8 cellular contexts compared by ENCODE assay signal in the genomic region with DNA sequence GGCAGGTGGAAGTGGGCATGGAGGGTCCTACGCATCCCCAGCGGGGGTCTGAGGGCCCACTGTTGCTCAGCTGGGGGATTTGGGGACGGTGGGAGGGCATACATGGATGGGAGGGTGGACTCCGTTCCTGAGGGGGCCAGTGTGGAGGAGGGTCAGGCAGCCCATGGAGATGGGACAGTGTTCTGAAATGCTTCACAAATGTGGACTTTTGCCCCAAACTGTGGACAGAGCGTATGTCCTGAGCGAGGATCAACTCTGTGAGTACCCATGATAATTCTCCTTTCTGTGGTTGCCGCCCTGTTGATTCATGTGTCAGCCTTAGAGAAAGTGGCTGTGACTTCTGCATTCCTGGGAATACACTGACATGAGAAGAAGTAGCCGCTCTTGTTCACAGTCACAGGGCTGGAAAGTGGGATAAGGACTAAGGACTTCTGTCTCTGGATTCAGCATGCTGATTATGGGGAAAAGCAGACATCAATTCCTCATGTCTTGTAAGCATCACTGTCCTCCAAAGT. TPM values are rescaled to one million over a fixed set of nuclear protein-coding genes. Genes with fewer than 3 reads are reported as not detected.
A peak's percentile ranks its signal among the peaks of the same experiment; 100 is the strongest.
DNase-seq lines count a peak whose midpoint lies in the region; ATAC-seq and TF ChIP-seq lines count a peak whose summit lies in the region.

No MANE protein-coding gene starts in this region.

- peaks cover 0 to 10% (median 0%) of the 10 kb centered on the region in 4 donors for H3K36me3 ChIP-seq in sigmoid colon

- WGBS in sigmoid colon, 2 donors = 66 to 72% methylated on average over 8 of the region's 8 CpGs

- H3K4me3 Mint-ChIP-seq in T-cell = peak overlapping the region in 2 of 3 donors; percentile 81 to 86

- peaks cover 33% of the 10 kb centered on the region for H3K36me3 Mint-ChIP-seq in T-cell

- H3K4me3 ChIP-seq in fibroblast of the aortic adventitia (ENCODE audit: low read depth, low read length) (peak overlapping the region; percentile 33), sigmoid colon (peak overlapping the region in 2 of 4 donors; percentile 3 to 5)

- H3K9me3 Mint-ChIP-seq in T-cell = peaks cover 0 to 4% (median 0%) of the 10 kb centered on the region in 3 donors

- intact Hi-C loops in sigmoid colon (cut with DNase I) = no loop called here

- TF ChIP-seq EP300 in sigmoid colon (IDR thresholded peaks at IDR 0.05) = no peak

- no peak for TF ChIP-seq POLR2A in sigmoid colon (IDR thresholded peaks at IDR 0.05)

- peak overlapping the region; percentile 57 to 71 (median 68) for H3K27ac ChIP-seq in sigmoid colon

- ATAC-seq in T-cell (replicated peaks in 1 of 4) (no peak), GM18909 (IDR thresholded peaks at IDR 0.05; ENCODE audit: poor library complexity, unreplicated experiment) (no peak)

- TF ChIP-seq CTCF in fibroblast of the aortic adventitia (IDR thresholded peaks at IDR 0.05; ENCODE audit: insufficient read depth, low read length) (no peak), sigmoid colon (IDR thresholded peaks at IDR 0.05) (no peak)

- CTCF ChIA-PET in T-cell (lab: Charles Lee) = interaction anchor here (0.6 to 0.7 kb wide), 2 partner anchors 31 to 149 kb away, joined by 3 to 8 read pairs; no protein-coding TSS in a partner anchor

- peaks cover 0 to 62% (median 49%) of the 10 kb centered on the region in 4 donors for H3K4me1 ChIP-seq in sigmoid colon

- no peaks in the 10 kb centered on the region for H3K27me3 Mint-ChIP-seq in T-cell

- H3K27me3 ChIP-seq in sigmoid colon = no peaks in the 10 kb centered on the region

- POLR2A ChIA-PET in T-cell (lab: Charles Lee) = no interaction called here

- DNase-seq in Daoy (ENCODE audit: low read depth) (peak; percentile 58), T-cell (no peak), fibroblast of the aortic adventitia (ENCODE audit: low read depth) (no peak), sigmoid colon (no peak), nucleus accumbens (lab: John Stamatoyannopoulos, UW) (no peak), NOMO-1 (lab: John Stamatoyannopoulos, UW; ENCODE audit: unreplicated experiment in 2 of 2) (no peak)
- DNase-seq in activated CD4-positive, alpha-beta T cell treated with anti-CD3 and anti-CD28 coated beads for 1 hour = no peak

- peaks cover 8 to 63% (median 58%) of the 10 kb centered on the region in 3 donors for H3K4me1 Mint-ChIP-seq in T-cell

- no peaks in the 10 kb centered on the region for H3K9me3 ChIP-seq in sigmoid colon

- H3K27ac Mint-ChIP-seq in T-cell = peak overlapping the region; percentile 94 to 98

RNA-seq across cellular contexts. Expression of a gene that starts 33.4 kb away (rescaled TPM):
- 44.1 and 48.1 TPM in 2 replicates for total RNA-seq in Daoy (2014; rRNA removed; shearing (Covaris generic))
- total RNA-seq in T-cell = 100 to 1,000 TPM in 3 of 5 donors, 10 to 100 TPM in 2; 55.4 to 159 (median 110) TPM
- total RNA-seq in fibroblast of the aortic adventitia (ENCODE audit: low replicate concordance) = 53.6 and 96.3 TPM in 2 replicates
- total RNA-seq in sigmoid colon = 10 to 100 TPM; 17.8 to 28.2 (median 18.4) TPM
- polyA plus RNA-seq in sigmoid colon = 10 to 100 TPM; 12.5 to 23.2 (median 13.8) TPM
